In genomic region chr1:66705100-66705499, GRCh38 we compare ENCODE assay signal across 1 cellular context.
TF ChIP-seq lines count a peak whose summit lies in the region.

No MANE protein-coding gene starts in this region.

TF ChIP-seq in WTC11, 78 proteins besides CTCF, POLR2A, EP300 and RAD21 (continued from another document):
- TF ChIP-seq, protein P1, sequence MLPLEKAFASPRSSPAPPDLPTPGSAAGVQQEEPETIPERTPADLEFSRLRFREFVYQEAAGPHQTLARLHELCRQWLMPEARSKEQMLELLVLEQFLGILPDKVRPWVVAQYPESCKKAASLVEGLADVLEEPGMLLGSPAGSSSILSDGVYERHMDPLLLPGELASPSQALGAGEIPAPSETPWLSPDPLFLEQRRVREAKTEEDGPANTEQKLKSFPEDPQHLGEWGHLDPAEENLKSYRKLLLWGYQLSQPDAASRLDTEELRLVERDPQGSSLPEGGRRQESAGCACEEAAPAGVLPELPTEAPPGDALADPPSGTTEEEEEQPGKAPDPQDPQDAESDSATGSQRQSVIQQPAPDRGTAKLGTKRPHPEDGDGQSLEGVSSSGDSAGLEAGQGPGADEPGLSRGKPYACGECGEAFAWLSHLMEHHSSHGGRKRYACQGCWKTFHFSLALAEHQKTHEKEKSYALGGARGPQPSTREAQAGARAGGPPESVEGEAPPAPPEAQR (CRISPR knock-in tag; IDR thresholded peaks at IDR 0.05), result no peak
- no peak for TF ChIP-seq HMGA2 (CRISPR knock-in tag; IDR thresholded peaks at IDR 0.05)
